Comparison of ENCODE assay signal across 7 cellular contexts in genomic region chr2:38278120-38278438, GRCh38.
DNase-seq lines count a peak whose midpoint lies in the region; ATAC-seq, FAIRE-seq and TF ChIP-seq lines count a peak whose summit lies in the region.
"Not testable (repeated sequence)": the region's sequence is repeated elsewhere in the genome, so short reads cannot be mapped to it uniquely, and the experiment has no call there.

No MANE protein-coding gene starts in this region.

- TF ChIP-seq POLR2A in K562 (conservative IDR thresholded peaks at IDR 0.05): not testable (repeated sequence)

- H3K9ac ChIP-seq in HUES64 (ENCODE audit: low read depth, low read length): peak overlapping the region; percentile 33
- H3K9ac ChIP-seq in OCI-LY3 (ENCODE audit: low read length); K562 (ENCODE audit: insufficient read depth in 1 of 2, low read depth in 2 of 2, low read length in 2 of 2); iPS-18a (ENCODE audit: low read length); mesendoderm (ENCODE audit: low read length): not testable (repeated sequence)

- not testable (repeated sequence) for H3K9me3 ChIP-seq in Caco-2; HUES64 (ENCODE audit: insufficient read depth, low read depth, low read length); OCI-LY3 (ENCODE audit: insufficient read depth, low read length); K562 (replicated peaks; ENCODE audit: control insufficient read depth, insufficient read depth, low read depth, low read length); iPS-18a (ENCODE audit: control insufficient read depth, low read depth, low read length)

- H3K9me1 ChIP-seq in K562 (ENCODE audit: control insufficient read depth, insufficient read depth, low read length): not testable (repeated sequence)

- H3K4ac ChIP-seq in mesendoderm (ENCODE audit: low read depth, low read length): not testable (repeated sequence)

- peaks cover 14% of the 10 kb centered on the region for H3K36me3 Mint-ChIP-seq in Caco-2 (ENCODE audit: insufficient read depth, unreplicated experiment)
- not testable (repeated sequence) for H3K36me3 Mint-ChIP-seq in progenitor cell of endocrine pancreas (ENCODE audit: insufficient read depth)

- not testable (repeated sequence) for H3K79me2 ChIP-seq in OCI-LY3 (ENCODE audit: low read length); K562 (ENCODE audit: control insufficient read depth, insufficient read depth, low read length); mesendoderm (ENCODE audit: control insufficient read depth, insufficient read depth, low read length)

- peak overlapping the region; percentile 6 for H2BK5ac ChIP-seq in mesendoderm (ENCODE audit: low read length)

- intact Hi-C loops in Caco-2 (cut with micrococcal nuclease; ENCODE audit: unreplicated experiment): loop anchor here (10.0 kb wide), 1 partner anchor 883 kb away; no protein-coding TSS in a partner anchor
- intact Hi-C loops in K562 (cut with micrococcal nuclease): not testable (repeated sequence)

- TSS peak; percentile 99 for BruUV-seq in Caco-2 (replicated peaks; lab: Mats Ljungman, UMichigan)
- not testable (repeated sequence) for BruUV-seq in K562 (replicated peaks; lab: Mats Ljungman, UMichigan)

- 0 out of 2 replicates have a peak overlapping the region, but pooled peaks have one; percentile 43 for H2AFZ ChIP-seq in OCI-LY3 (ENCODE audit: low read depth, low read length)
- H2AFZ ChIP-seq in K562 (ENCODE audit: low read depth, low read length): not testable (repeated sequence)

- not testable (repeated sequence) for H3K27me3 ChIP-seq in Caco-2 (replicated peaks; ENCODE audit: control insufficient read depth, insufficient read depth, low read length); OCI-LY3 (ENCODE audit: low read depth, low read length); mesendoderm (ENCODE audit: insufficient read depth, low read length, poor library complexity)
- H3K27me3 ChIP-seq in HUES64 (ENCODE audit: insufficient read depth, low read length): peaks cover 11% of the 10 kb centered on the region
- H3K27me3 ChIP-seq in K562 (ENCODE audit: control insufficient read depth in 2 of 2, insufficient read depth in 2 of 2, low read length in 2 of 2): peaks cover 12 to 21% of the 10 kb centered on the region in 2 experiments; a peak in 3 of 5 replicates
- peaks cover 18% of the 10 kb centered on the region for H3K27me3 ChIP-seq in iPS-18a (ENCODE audit: control insufficient read depth, insufficient read depth, low read length)

- DNase-seq in Caco-2; K562 (ENCODE audit: extremely low read depth in 1 of 4, low spot score in 3 of 4); mesendoderm; progenitor cell of endocrine pancreas (ENCODE audit: low spot score, unreplicated experiment): not testable (repeated sequence)

- in situ Hi-C loops in K562 (cut with MboI): loop anchor here (10.0 kb wide), 2 partner anchors 293 to 883 kb away; no protein-coding TSS in a partner anchor

- not testable (repeated sequence) for FAIRE-seq in K562 (lab: Jason Lieb, UNC)

- peak overlapping the region; percentile 66 for H3K4me3 Mint-ChIP-seq in Caco-2 (ENCODE audit: unreplicated experiment)
- H3K4me3 Mint-ChIP-seq in progenitor cell of endocrine pancreas (ENCODE audit: low read depth): not testable (repeated sequence)

- CTCF ChIA-PET in Caco-2 (lab: Charles Lee): interaction anchor here (0.5 kb wide), 1 partner anchor 202 kb away, joined by 3 read pairs; no protein-coding TSS in a partner anchor
- CTCF ChIA-PET in K562 (lab: Yijun Ruan, JAX; ENCODE audit: low intra/inter-chr PET ratio): not testable (repeated sequence)

- H3K79me1 ChIP-seq in mesendoderm (ENCODE audit: low read length): not testable (repeated sequence)

- not testable (repeated sequence) for TF ChIP-seq EP300 in K562 (IDR thresholded peaks at IDR 0.05; ENCODE audit: low read length)

- not testable (repeated sequence) for H3K18ac ChIP-seq in mesendoderm (ENCODE audit: low read length)

- H2AK5ac ChIP-seq in mesendoderm (ENCODE audit: low read length): not testable (repeated sequence)

- H3K27ac Mint-ChIP-seq in Caco-2 (ENCODE audit: unreplicated experiment) (peak overlapping the region; percentile 97), progenitor cell of endocrine pancreas (peak overlapping the region; percentile 90)

- TF ChIP-seq CTCF in Caco-2 (IDR thresholded peaks at IDR 0.05; ENCODE audit: insufficient read depth in 1 of 2, low read depth in 1 of 2, low read length in 1 of 2, severe bottlenecking in 1 of 2, unreplicated experiment in 1 of 2); OCI-LY3 (IDR thresholded peaks at IDR 0.05; ENCODE audit: low read depth, low read length); K562 (IDR thresholded peaks at IDR 0.05 in 2 of 3, conservative IDR thresholded peaks at IDR 0.05 in 1 of 3; ENCODE audit: insufficient read depth in 2 of 3, low read depth in 1 of 3, low read length in 3 of 3); progenitor cell of endocrine pancreas (IDR thresholded peaks at IDR 0.05; ENCODE audit: unreplicated experiment): not testable (repeated sequence)

- H3K4me1 ChIP-seq in Caco-2: peaks cover 71% of the 10 kb centered on the region
- H3K4me1 ChIP-seq in HUES64 (ENCODE audit: insufficient read depth, low read length): peaks cover 35% of the 10 kb centered on the region
- not testable (repeated sequence) for H3K4me1 ChIP-seq in OCI-LY3 (ENCODE audit: low read length); K562 (replicated peaks in 1 of 2; ENCODE audit: control insufficient read depth in 2 of 2, insufficient read depth in 2 of 2, low read length in 2 of 2); mesendoderm (ENCODE audit: control insufficient read depth, low read depth, low read length)
- peaks cover 37% of the 10 kb centered on the region for H3K4me1 ChIP-seq in iPS-18a (ENCODE audit: control insufficient read depth, low read depth, low read length)

- TF ChIP-seq RAD21 in K562 (CRISPR knock-in tag; conservative IDR thresholded peaks at IDR 0.05 in 1 of 2, IDR thresholded peaks at IDR 0.05 in 1 of 2): not testable (repeated sequence)

- not testable (repeated sequence) for H4K8ac ChIP-seq in mesendoderm (ENCODE audit: low read depth, low read length)

- not testable (repeated sequence) for H2BK120ac ChIP-seq in mesendoderm (ENCODE audit: low read depth, low read length)

- H3K9me3 Mint-ChIP-seq in Caco-2 (ENCODE audit: unreplicated experiment): not testable (repeated sequence)
- peaks cover 10% of the 10 kb centered on the region for H3K9me3 Mint-ChIP-seq in progenitor cell of endocrine pancreas (ENCODE audit: low read depth)

- H3K27me3 Mint-ChIP-seq in Caco-2 (ENCODE audit: insufficient read depth, unreplicated experiment); progenitor cell of endocrine pancreas: not testable (repeated sequence)

- H3K4me1 Mint-ChIP-seq in Caco-2 (ENCODE audit: low read depth, unreplicated experiment) (peaks cover 50% of the 10 kb centered on the region), progenitor cell of endocrine pancreas (ENCODE audit: low read depth) (peaks cover 24% of the 10 kb centered on the region)

- H4K5ac ChIP-seq in mesendoderm (ENCODE audit: low read length): not testable (repeated sequence)

- peak overlapping the region; percentile 62 for H3K56ac ChIP-seq in mesendoderm (ENCODE audit: low read length)

- not testable (repeated sequence) for H3K4me2 ChIP-seq in OCI-LY3 (ENCODE audit: low read length); K562 (ENCODE audit: insufficient read depth, low read length); mesendoderm (ENCODE audit: low read length)

- not testable (repeated sequence) for H3K4me3 ChIP-seq in Caco-2 (ENCODE audit: low read depth, low read length); OCI-LY3 (ENCODE audit: low read length); K562; mesendoderm (ENCODE audit: low read length)
- peak overlapping the region; percentile 30; the same call in 1 of the 2 replicates for H3K4me3 ChIP-seq in HUES64 (ENCODE audit: low read length)
- peak overlapping the region; percentile 31 for H3K4me3 ChIP-seq in iPS-18a (ENCODE audit: low read length)

- not testable (repeated sequence) for H3K36me3 ChIP-seq in Caco-2 (ENCODE audit: control insufficient read depth, insufficient read depth, low read length); HUES64 (ENCODE audit: insufficient read depth, low read length); OCI-LY3 (replicated peaks; ENCODE audit: low read depth, low read length); K562 (ENCODE audit: control insufficient read depth, insufficient read depth, low read length); iPS-18a (ENCODE audit: control insufficient read depth, low read depth, low read length); mesendoderm (ENCODE audit: control insufficient read depth, insufficient read depth, low read length)

- not testable (repeated sequence) for H4K20me1 ChIP-seq in OCI-LY3 (ENCODE audit: insufficient read depth, low read length); K562 (replicated peaks; ENCODE audit: control insufficient read depth, insufficient read depth, low read length)

- ATAC-seq in K562: not testable (repeated sequence)

- H3K27ac ChIP-seq in HUES64 (ENCODE audit: low read depth, low read length) (peak overlapping the region; percentile 68; the same call in 1 of the 2 replicates), mesendoderm (ENCODE audit: low read depth, low read length) (peak overlapping the region; percentile 63)
- H3K27ac ChIP-seq in OCI-LY3 (ENCODE audit: low read length); K562 (ENCODE audit: extremely low read depth, low read depth, low read length); iPS-18a (ENCODE audit: low read length): not testable (repeated sequence)

- not testable (repeated sequence) for H2BK15ac ChIP-seq in mesendoderm (replicated peaks; ENCODE audit: low read depth)

- POLR2A ChIA-PET in Caco-2 (lab: Charles Lee); K562 (lab: Yijun Ruan, JAX): not testable (repeated sequence)

- WGBS in HUES64: 11% methylated on average over 9 of the region's 9 CpGs
- under 1% methylated on average over 9 of the region's 9 CpGs for WGBS in K562 (ENCODE audit: insufficient coverage, low coverage, missing lambda C conversion rate)
- no CpG with 5 or more reads among the region's 9 CpGs for WGBS in mesendoderm (ENCODE audit: extremely low coverage, insufficient coverage, low lambda C conversion rate)

- H3K23ac ChIP-seq in mesendoderm (ENCODE audit: low read length): not testable (repeated sequence)

TF ChIP-seq in K562, 482 proteins besides CTCF, POLR2A, EP300 and RAD21:
- TF ChIP-seq SPI1 (IDR thresholded peaks at IDR 0.05; ENCODE audit: borderline replicate concordance, low read depth, low read length): peak; percentile 65
